In the genomic region with DNA sequence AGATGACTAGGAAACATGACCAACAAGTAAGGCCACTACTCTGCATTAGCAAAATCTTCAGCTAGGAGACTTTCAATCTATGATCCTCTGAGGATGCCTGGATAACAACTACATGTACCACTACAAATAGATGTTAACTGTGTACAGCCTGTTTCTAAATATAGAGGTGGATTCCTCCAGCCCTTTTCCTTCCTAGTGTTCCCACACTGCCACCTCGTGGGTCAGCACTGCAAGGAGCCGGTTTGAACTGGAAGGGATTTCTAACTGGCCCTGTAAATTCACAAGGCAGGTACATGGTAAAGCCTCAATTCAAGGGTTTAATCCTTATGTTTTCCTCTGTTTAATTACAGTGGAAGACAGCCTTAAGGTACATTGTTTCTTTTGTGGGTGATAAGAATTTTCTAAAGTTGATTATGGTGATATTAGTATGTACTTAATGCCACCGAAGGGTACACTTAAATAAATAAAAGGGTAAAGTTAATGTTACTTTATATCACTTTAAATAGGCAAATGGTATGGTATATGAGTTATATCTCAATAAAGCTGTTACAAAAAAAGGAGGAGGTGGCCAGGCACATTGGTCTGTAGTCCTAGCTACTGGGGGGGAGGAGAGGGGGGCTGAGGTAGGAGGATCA, we compare ENCODE assay signal across 9 cellular contexts. TPM values are rescaled to one million over a fixed set of nuclear protein-coding genes. Genes with fewer than 3 reads are reported as not detected.
DNase-seq lines count a peak whose midpoint lies in the region; ATAC-seq, FAIRE-seq and TF ChIP-seq lines count a peak whose summit lies in the region.
"Had no signal": no experiment of that assay in that cellular context is flagged by ENCODE, and none has a peak within 500 bp of the region (broad histone marks: within the 10 kb centered on the region; RNA-seq: fewer than 3 reads in every experiment).

No MANE protein-coding gene starts in this region.

- peak; percentile 81 to 87 for TF ChIP-seq RAD21 in A549 (conservative IDR thresholded peaks at IDR 0.05 in 1 of 2, IDR thresholded peaks at IDR 0.05 in 1 of 2)

- no peak overlapping the region for H3K4me2 ChIP-seq in A549

- 33% methylated on average over 3 of the region's 3 CpGs for WGBS in A549 (ENCODE audit: missing lambda C conversion rate)

- peak; percentile 39 for FAIRE-seq in A549 (lab: Jason Lieb, UNC)

- DNase-seq in A549 (ENCODE audit: low read depth in 1 of 2, low spot score in 1 of 2) (peak; percentile 65 to 68), NCI-H1092 (lab: John Stamatoyannopoulos, UW) (peak; percentile 35), SK-N-MC (ENCODE audit: low read depth, low spot score) (peak; percentile 44), cerebellar cortex (ENCODE audit: low spot score) (peak; percentile 96), kidney glomerular epithelial cell (lab: John Stamatoyannopoulos, UW) (peak; percentile 57)
- DNase-seq in stimulated activated CD4-positive, alpha-beta T cell treated with anti-CD3 and anti-CD28 coated beads, Interleukin-4, amount 100 ng/mL, for 4 hours, result peak; percentile 7 to 29

- ATAC-seq in A549 (peak; percentile 92 to 96), HG02884 (IDR thresholded peaks at IDR 0.05; ENCODE audit: unreplicated experiment) (no peak)

- no peak overlapping the region for H3K9ac ChIP-seq in SK-N-MC (ENCODE audit: insufficient read length)

- no peak for TF ChIP-seq EP300 in A549 (IDR thresholded peaks at IDR 0.05)

- no peak for TF ChIP-seq POLR2A in A549 (IDR thresholded peaks at IDR 0.05; ENCODE audit: low read length)

- H3K4me1 ChIP-seq in A549, result no peaks in the 10 kb centered on the region

- H3K36me3 ChIP-seq in SK-N-MC (ENCODE audit: insufficient read depth, low read length), result no peaks in the 10 kb centered on the region

- CTCF ChIA-PET in A549 (lab: Yijun Ruan, JAX), result interaction anchor here (0.6 to 6.9 kb wide), 10 partner anchors 10 to 1344 kb away, joined by 3 to 44 read pairs (median 3); a partner anchor contains a TSS

- TF ChIP-seq CTCF in A549 (IDR thresholded peaks at IDR 0.05) (peak; percentile 90), GM12875 (IDR thresholded peaks at IDR 0.05; ENCODE audit: borderline replicate concordance, insufficient read depth, low read depth, low read length) (peak; percentile 56)

- POLR2A ChIA-PET in A549 (lab: Yijun Ruan, JAX), result no interaction called here

- H3K9me3 ChIP-seq in A549, result no peaks in the 10 kb centered on the region
- no peaks in the 10 kb centered on the region for H3K9me3 ChIP-seq in SK-N-MC (ENCODE audit: low read depth, low read length)

- H3K27ac ChIP-seq in A549 (no peak overlapping the region), SK-N-MC (no peak overlapping the region)
- H3K27ac ChIP-seq: epithelial cell of prostate had no signal

- H3K4me3 ChIP-seq in A549 (no peak overlapping the region), GM12875 (ENCODE audit: low read depth, low read length) (no peak overlapping the region), SK-N-MC (no peak overlapping the region)

TF ChIP-seq in A549, 52 proteins besides CTCF, POLR2A, EP300 and RAD21:
- TF ChIP-seq, protein P1, sequence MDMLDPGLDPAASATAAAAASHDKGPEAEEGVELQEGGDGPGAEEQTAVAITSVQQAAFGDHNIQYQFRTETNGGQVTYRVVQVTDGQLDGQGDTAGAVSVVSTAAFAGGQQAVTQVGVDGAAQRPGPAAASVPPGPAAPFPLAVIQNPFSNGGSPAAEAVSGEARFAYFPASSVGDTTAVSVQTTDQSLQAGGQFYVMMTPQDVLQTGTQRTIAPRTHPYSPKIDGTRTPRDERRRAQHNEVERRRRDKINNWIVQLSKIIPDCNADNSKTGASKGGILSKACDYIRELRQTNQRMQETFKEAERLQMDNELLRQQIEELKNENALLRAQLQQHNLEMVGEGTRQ (IDR thresholded peaks at IDR 0.05), result no peak
- peak; percentile 64 for TF ChIP-seq SMC3 (IDR thresholded peaks at IDR 0.05)

RNA-seq across cellular contexts. Expression of a gene that starts 14.4 kb away (rescaled TPM):
- 31.3 and 35.2 TPM in 2 replicates for polyA plus RNA-seq in A549 (2011; rRNA removed)
- 17.2 and 19.2 TPM in 2 replicates for polyA plus RNA-seq in A549 (2012; cell fraction: cytosol; rRNA removed)
- 13.8 and 16.2 TPM in 2 replicates for polyA plus RNA-seq in A549 (2012; cell fraction: nucleus; rRNA removed)
- polyA plus RNA-seq in A549 (2017; fragmentation: RNase III; extraction: RNeasy Plus Mini Kit Qiagen cat#74134 plus additional on column Dnase treatment), result 16.7 to 18.7 TPM (median 18.2 TPM) in 3 replicates
- polyA minus RNA-seq in A549 (2011; rRNA and poly(A)+ RNA removed), result 34.9 and 39.6 TPM in 2 replicates

Comparison
In these comparisons a context has a peak if more than half of its experiments do, and no peak if none do; other contexts are left out.
1. DNase-seq: peak in every context shown above with its lines; median percentile 96 in cerebellar cortex; 66 in A549; 57 in kidney glomerular epithelial cell; 44 in SK-N-MC; 35 in NCI-H1092; 18 in stimulated activated CD4-positive, alpha-beta T cell treated with anti-CD3 and anti-CD28 coated beads, Interleukin-4, amount 100 ng/mL, for 4 hours.